In genomic region chr16:20944861-20945390, GRCh38 we compare ENCODE assay signal across 9 cellular contexts. TPM values are rescaled to one million over a fixed set of nuclear protein-coding genes. Genes with fewer than 3 reads are reported as not detected.
A peak's percentile ranks its signal among the peaks of the same experiment; 100 is the strongest.
DNase-seq lines count a peak whose midpoint lies in the region; ATAC-seq and TF ChIP-seq lines count a peak whose summit lies in the region.
"Had no signal": no experiment of that assay in that cellular context is flagged by ENCODE, and none has a peak within 500 bp of the region (broad histone marks: within the 10 kb centered on the region; RNA-seq: fewer than 3 reads in every experiment).

No MANE protein-coding gene starts in this region.

- no TSS peak for BruUV-seq in OCI-LY7 (replicated peaks; lab: Mats Ljungman, UMichigan)

- H3K4me2 ChIP-seq in OCI-LY7 (ENCODE audit: low read length): no peak overlapping the region

- H3K27ac Mint-ChIP-seq in activated naive CD8-positive, alpha-beta T cell treated with anti-CD3 and anti-CD28 coated beads for 36 hours: no peak overlapping the region

- no peaks in the 10 kb centered on the region for H3K9me3 ChIP-seq in OCI-LY7 (ENCODE audit: low read length)
- H3K9me3 ChIP-seq: body of pancreas had no signal

- POLR2A ChIA-PET in OCI-LY7 (lab: Charles Lee): no interaction called here

- H4K20me1 ChIP-seq in OCI-LY7 (ENCODE audit: insufficient read depth, low read length): no peaks in the 10 kb centered on the region

- TF ChIP-seq CTCF in OCI-LY7 (conservative IDR thresholded peaks at IDR 0.05; ENCODE audit: low read length): peak; percentile 65

- H3K36me3 ChIP-seq in OCI-LY7 (ENCODE audit: insufficient read depth, low read length): no peaks in the 10 kb centered on the region

- CTCF ChIA-PET in OCI-LY7 (lab: Charles Lee; ENCODE audit: unreplicated experiment): no interaction called here

- no peak overlapping the region for H3K27ac ChIP-seq in OCI-LY7 (ENCODE audit: low read depth, low read length, poor library complexity, severe bottlenecking)
- H3K27ac ChIP-seq: body of pancreas had no signal

- H3K4me3 ChIP-seq in OCI-LY7 (ENCODE audit: low read depth, low read length, poor library complexity, severe bottlenecking): no peak overlapping the region
- H3K4me3 ChIP-seq: body of pancreas had no signal

- H3K9me3 Mint-ChIP-seq in activated naive CD8-positive, alpha-beta T cell treated with anti-CD3 and anti-CD28 coated beads for 36 hours: no peaks in the 10 kb centered on the region

- H3K9me2 ChIP-seq in OCI-LY7 (ENCODE audit: insufficient read depth, low read length): no peaks in the 10 kb centered on the region

- no peak overlapping the region for H2AFZ ChIP-seq in OCI-LY7 (ENCODE audit: low read length)

- intact Hi-C loops in OCI-LY7 (cut with micrococcal nuclease; ENCODE audit: unreplicated experiment): loop anchor here (1.0 kb wide), 1 partner anchor 95 kb away; no protein-coding TSS in a partner anchor

- no peak for ATAC-seq in GM18517 (IDR thresholded peaks at IDR 0.05; ENCODE audit: unreplicated experiment)
- ATAC-seq: body of pancreas had no signal

- peaks cover 6% of the 10 kb centered on the region for H3K27me3 Mint-ChIP-seq in activated naive CD8-positive, alpha-beta T cell treated with anti-CD3 and anti-CD28 coated beads for 36 hours

- H3K79me2 ChIP-seq in OCI-LY7 (ENCODE audit: insufficient read depth, low read depth, low read length): no peaks in the 10 kb centered on the region

- no peaks in the 10 kb centered on the region for H3K36me3 Mint-ChIP-seq in activated naive CD8-positive, alpha-beta T cell treated with anti-CD3 and anti-CD28 coated beads for 36 hours

- no peak overlapping the region for H3K4me3 Mint-ChIP-seq in activated naive CD8-positive, alpha-beta T cell treated with anti-CD3 and anti-CD28 coated beads for 36 hours

- DNase-seq in ELF-1 (ENCODE audit: low read depth, low spot score) (peak; percentile 33), OCI-LY7 (ENCODE audit: low spot score) (peak; percentile 29), lung microvascular endothelial cell (ENCODE audit: low read depth in 2 of 2) (peak; percentile 4 to 58), NOMO-1 treated with dmso at 0.1 percent for 144 hours (lab: John Stamatoyannopoulos, UW; ENCODE audit: unreplicated experiment) (no peak), middle frontal gyrus (ENCODE audit: extremely low spot score, low spot score) (no peak), ecto neural progenitor cell (ENCODE audit: low spot score) (no peak)
- DNase-seq in activated naive CD8-positive, alpha-beta T cell treated with anti-CD3 and anti-CD28 coated beads for 36 hours: peak; percentile 65
- DNase-seq: body of pancreas had no signal

- H3K4me1 Mint-ChIP-seq in activated naive CD8-positive, alpha-beta T cell treated with anti-CD3 and anti-CD28 coated beads for 36 hours: peaks cover 28% of the 10 kb centered on the region

- no peaks in the 10 kb centered on the region for H3K4me1 ChIP-seq in OCI-LY7 (ENCODE audit: insufficient read depth, low read length, poor library complexity, severe bottlenecking)
- H3K4me1 ChIP-seq: body of pancreas had no signal

RNA-seq across cellular contexts. Expression of gene LYRM1, which starts 44.4 kb away (rescaled TPM):
- 24.0 and 24.3 TPM in 2 replicates for total RNA-seq in OCI-LY7 (2014; rRNA removed; shearing (Covaris generic))
- total RNA-seq in OCI-LY7 (2022) (23.3 and 24.0 TPM in 2 replicates), lung microvascular endothelial cell (39.2 and 47.2 TPM in 2 replicates)
- total RNA-seq in activated naive CD8-positive, alpha-beta T cell treated with anti-CD3 and anti-CD28 coated beads for 36 hours: 10 to 100 TPM; 22.8 to 25.0 TPM

RNA-seq across cellular contexts. Expression of gene DCUN1D3, which starts 44.8 kb away (rescaled TPM):
- total RNA-seq in OCI-LY7 (2014; rRNA removed; shearing (Covaris generic)): 3.1 and 3.3 TPM in 2 replicates
- total RNA-seq in OCI-LY7 (2022) (4.5 and 5.1 TPM in 2 replicates), lung microvascular endothelial cell (17.2 and 20.8 TPM in 2 replicates)
- total RNA-seq in activated naive CD8-positive, alpha-beta T cell treated with anti-CD3 and anti-CD28 coated beads for 36 hours: 1 to 10 TPM; 7.7 to 8.2 TPM

Comparison
In these comparisons a context has a peak if more than half of its experiments do, and no peak if none do; other contexts are left out.
1. DNase-seq: peak in ELF-1 (single experiment), OCI-LY7 (single experiment), activated naive CD8-positive, alpha-beta T cell treated with anti-CD3 and anti-CD28 coated beads for 36 hours (single experiment) and lung microvascular endothelial cell (2 of 2); none in NOMO-1 treated with dmso at 0.1 percent for 144 hours (single experiment), middle frontal gyrus (single experiment) and ecto neural progenitor cell (single experiment).